Comparison of ENCODE assay signal across 8 cellular contexts in the genomic region with DNA sequence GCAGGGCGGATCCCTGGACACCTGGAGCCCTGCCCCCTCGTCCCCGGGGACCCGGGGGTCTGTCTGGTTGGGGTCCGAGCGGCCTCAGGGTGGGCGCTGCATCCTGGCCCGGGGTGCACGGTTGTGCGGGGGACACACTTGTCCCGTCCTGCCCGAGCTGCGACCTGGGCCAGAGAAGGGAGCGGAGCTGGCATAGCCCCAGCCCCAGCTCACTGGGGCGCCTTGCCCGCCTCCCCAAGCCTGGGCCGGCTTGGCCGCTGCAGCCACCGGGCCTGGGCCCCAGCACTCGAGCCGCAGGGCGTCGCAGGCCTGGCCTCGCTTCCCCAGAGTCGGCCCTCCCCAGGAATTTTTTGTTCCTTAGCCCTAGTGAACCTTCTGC. TPM values are rescaled to one million over a fixed set of nuclear protein-coding genes. Genes with fewer than 3 reads are reported as not detected.
DNase-seq lines count a peak whose midpoint lies in the region; ATAC-seq and TF ChIP-seq lines count a peak whose summit lies in the region.

No MANE protein-coding gene starts in this region.

- DNase-seq in BJ (ENCODE audit: low read depth) = no peak
- DNase-seq in SJSA1 (ENCODE audit: low read depth in 1 of 2, low spot score in 2 of 2) = no peak
- no peak for DNase-seq in T-helper 1 cell
- DNase-seq in HK-2 (ENCODE audit: unreplicated experiment) = no peak

- POLR2A ChIA-PET in BJ (lab: Charles Lee) = no interaction called here

- no peaks in the 10 kb centered on the region for H3K27me3 ChIP-seq in BJ (ENCODE audit: control insufficient read depth, insufficient read depth, low read length)
- H3K27me3 ChIP-seq in SJSA1 (replicated peaks) = no peaks in the 10 kb centered on the region; the same call in 1 of the 2 replicates
- H3K27me3 ChIP-seq in gastroesophageal sphincter = peaks cover 11% of the 10 kb centered on the region
- H3K27me3 ChIP-seq in neutrophil = peaks cover 36% of the 10 kb centered on the region

- H3K27ac ChIP-seq in SJSA1 (no peak overlapping the region), gastroesophageal sphincter (peak overlapping the region in 1 of 4 donors; percentile 33), neutrophil (no peak overlapping the region)

- TF ChIP-seq CTCF in BJ (IDR thresholded peaks at IDR 0.05; ENCODE audit: insufficient read depth, low read depth, low read length) (no peak), gastroesophageal sphincter (IDR thresholded peaks at IDR 0.05) (no peak), neutrophil (IDR thresholded peaks at IDR 0.05) (no peak)

- WGBS in gastroesophageal sphincter (ENCODE audit: low coverage in 1 of 2), 2 donors = 25% methylated on average over 9 of the region's 25 CpGs; no CpG with 5 or more reads in 1 of the 2 donors

- ATAC-seq in gastroesophageal sphincter = no peak
- ATAC-seq in GM19397 (IDR thresholded peaks at IDR 0.05; ENCODE audit: unreplicated experiment) = no peak
- ATAC-seq in GM21576 (IDR thresholded peaks at IDR 0.05; ENCODE audit: unreplicated experiment) = no peak

- H3K4me1 ChIP-seq in SJSA1 (replicated peaks) (peaks cover 10% of the 10 kb centered on the region), gastroesophageal sphincter (peaks cover 0 to 16% (median 5%) of the 10 kb centered on the region in 3 donors), neutrophil (ENCODE audit: control insufficient read depth in 1 of 2, insufficient read depth in 1 of 2, low read depth in 1 of 2, low read length in 1 of 2) (peaks cover 4 to 10% of the 10 kb centered on the region in 2 experiments)

- no peak for TF ChIP-seq POLR2A in gastroesophageal sphincter (IDR thresholded peaks at IDR 0.05)

- H3K4me3 ChIP-seq in BJ (ENCODE audit: low read depth, low read length) (peak overlapping the region; percentile 47), SJSA1 (peak overlapping the region; percentile 35), gastroesophageal sphincter (peak overlapping the region; percentile 33 to 68), neutrophil (ENCODE audit: low read depth in 1 of 2, low read length in 1 of 2) (peak overlapping the region; percentile 18 to 61)

- H3K9me3 ChIP-seq in SJSA1 (replicated peaks) (0 out of 2 replicates have a peak, but pooled peaks cover 4% of the 10 kb centered on the region), gastroesophageal sphincter (no peaks in the 10 kb centered on the region), neutrophil (no peaks in the 10 kb centered on the region)

- H3K36me3 ChIP-seq in BJ (ENCODE audit: control insufficient read depth, insufficient read depth, low read length) = peaks cover 4% of the 10 kb centered on the region
- H3K36me3 ChIP-seq in SJSA1 = no peaks in the 10 kb centered on the region
- peaks cover 0 to 24% of the 10 kb centered on the region in 2 donors for H3K36me3 ChIP-seq in gastroesophageal sphincter
- H3K36me3 ChIP-seq in neutrophil = no peaks in the 10 kb centered on the region

- CTCF ChIA-PET in BJ (lab: Yijun Ruan, JAX) = interaction anchor here (0.7 to 3.7 kb wide), 13 partner anchors 8 to 1832 kb away, joined by 3 to 29 read pairs (median 4); no protein-coding TSS in a partner anchor

- no peak for TF ChIP-seq EP300 in gastroesophageal sphincter (IDR thresholded peaks at IDR 0.05)

RNA-seq across cellular contexts. Expression of a gene that starts 54.5 kb away (rescaled TPM):
- polyA plus RNA-seq in BJ (2011; rRNA removed) = 51.3 and 82.2 TPM in 2 replicates
- 12.6 and 12.7 TPM in 2 replicates for polyA minus RNA-seq in BJ (2011; rRNA and poly(A)+ RNA removed)
- total RNA-seq in SJSA1 (2014; rRNA removed; shearing (Covaris generic)) = 221 and 282 TPM in 2 replicates
- 100 to 1,000 TPM in 1 of 4 donors, 10 to 100 TPM in 3; 42.3 to 103 (median 48.6) TPM for total RNA-seq in gastroesophageal sphincter
